31 cellular contexts compared by ENCODE assay signal in the genomic region with DNA sequence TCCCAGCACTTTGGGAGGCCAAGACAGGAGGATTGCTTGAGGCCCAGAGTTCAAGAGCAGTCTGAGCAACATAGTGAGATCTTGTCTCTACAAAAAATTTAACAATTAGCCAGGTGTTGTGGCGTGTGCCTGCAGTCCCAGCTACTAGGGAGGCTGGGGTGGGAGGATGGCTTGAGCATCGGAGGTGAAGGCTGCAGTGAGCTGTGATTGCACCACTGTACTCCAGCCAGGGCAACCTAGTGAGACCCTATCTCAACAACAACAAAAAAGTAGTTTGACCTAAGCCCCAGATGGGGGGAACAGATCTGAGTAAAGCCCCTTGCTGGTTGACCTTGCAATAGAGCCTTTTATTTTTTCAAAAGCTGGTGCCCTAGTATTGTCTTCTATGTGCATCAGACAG.
"Had no signal": no experiment of that assay in that cellular context is flagged by ENCODE, and none has a peak within 500 bp of the region (broad histone marks: within the 10 kb centered on the region; RNA-seq: fewer than 3 reads in every experiment).

No MANE protein-coding gene starts in this region.

- H3K27ac ChIP-seq: ascending aorta, cardiac muscle cell, WERI-Rb-1 had no signal

- DNase-seq: activated B cell treated with CpG ODN at 0.5 μM for 24 hours; activated CD4-positive, alpha-beta memory T cell treated with anti-CD3 and anti-CD28 coated beads, Interleukin-2, amount 10 ng/mL, durations not matched to agents 7 days and 5 days; activated CD4-positive, alpha-beta T cell treated with anti-CD3 and anti-CD28 coated beads for 1 hour; activated CD4-positive, alpha-beta T cell treated with anti-CD3 and anti-CD28 coated beads for 36 hours; activated CD4-positive, alpha-beta T cell treated with anti-CD3 and anti-CD28 coated beads for 48 hours; activated CD4-positive, alpha-beta T cell treated with anti-CD3 and anti-CD28 coated beads, Interleukin-2, amount 10 ng/mL, durations not matched to agents 7 days and 5 days; activated CD4-positive, alpha-beta T cell treated with anti-CD3 and anti-CD28 coated beads, Interleukin-2, amount 50 U/mL, for 48 hours; activated CD8-positive, alpha-beta memory T cell treated with anti-CD3 and anti-CD28 coated beads for 24 hours; activated CD8-positive, alpha-beta memory T cell treated with anti-CD3 and anti-CD28 coated beads, Interleukin-2, amount 10 ng/mL, durations not matched to agents 7 days and 5 days; activated CD8-positive, alpha-beta memory T cell treated with anti-CD3 and anti-CD28 coated beads, Interleukin-2, amount 50 U/mL, for 48 hours; activated CD8-positive, alpha-beta T cell treated with anti-CD3 and anti-CD28 coated beads, Interleukin-2, amount 10 ng/mL, durations not matched to agents 7 days and 5 days; activated effector memory CD4-positive, alpha-beta T cell treated with Interleukin-2 at 50 U/mL for 16 hours; activated gamma-delta T cell; activated naive CD4-positive, alpha-beta T cell treated with anti-CD3 and anti-CD28 coated beads, Interleukin-2, amount 10 ng/mL, durations not matched to agents 7 days and 5 days; activated naive CD4-positive, alpha-beta T cell treated with Interleukin-2 at 50 U/mL for 16 hours; activated naive CD8-positive, alpha-beta T cell treated with anti-CD3 and anti-CD28 coated beads, Interleukin-2, amount 10 ng/mL, durations not matched to agents 7 days and 5 days; activated naive CD8-positive, alpha-beta T cell treated with anti-CD3 and anti-CD28 coated beads, Interleukin-2, amount 50 U/mL, for 24 hours; activated T-cell treated with anti-CD3 and anti-CD28 coated beads, Interleukin-2, amount 50 U/mL, for 24 hours; activated T-cell treated with anti-CD3 and anti-CD28 coated beads, Interleukin-2, amount 50 U/mL, for 48 hours; amygdala; anterior cingulate cortex; caudate nucleus; cerebellar nuclear complex; T-helper 1 cell; T-helper 2 cell; T-helper 9 cell; WERI-Rb-1 had no signal

- H3K36me3 ChIP-seq: ascending aorta, cardiac muscle cell, WERI-Rb-1 had no signal

- H3K27me3 ChIP-seq: ascending aorta, cardiac muscle cell had no signal

- H3K4me3 ChIP-seq: ascending aorta, cardiac muscle cell had no signal

- H3K9me3 ChIP-seq: ascending aorta had no signal

- FAIRE-seq: bronchial epithelial cell, TTC549 had no signal

- ATAC-seq: activated CD4-positive, alpha-beta T cell treated with anti-CD3 and anti-CD28 coated beads for 36 hours; activated CD8-positive, alpha-beta memory T cell treated with anti-CD3 and anti-CD28 coated beads, Interleukin-2, amount 10 ng/mL, durations not matched to agents 7 days and 5 days; activated CD8-positive, alpha-beta T cell treated with anti-CD3 and anti-CD28 coated beads, Interleukin-2, amount 10 ng/mL, durations not matched to agents 7 days and 5 days; activated naive CD8-positive, alpha-beta T cell treated with anti-CD3 and anti-CD28 coated beads, Interleukin-2, amount 50 U/mL, for 24 hours had no signal
